In the genomic region with DNA sequence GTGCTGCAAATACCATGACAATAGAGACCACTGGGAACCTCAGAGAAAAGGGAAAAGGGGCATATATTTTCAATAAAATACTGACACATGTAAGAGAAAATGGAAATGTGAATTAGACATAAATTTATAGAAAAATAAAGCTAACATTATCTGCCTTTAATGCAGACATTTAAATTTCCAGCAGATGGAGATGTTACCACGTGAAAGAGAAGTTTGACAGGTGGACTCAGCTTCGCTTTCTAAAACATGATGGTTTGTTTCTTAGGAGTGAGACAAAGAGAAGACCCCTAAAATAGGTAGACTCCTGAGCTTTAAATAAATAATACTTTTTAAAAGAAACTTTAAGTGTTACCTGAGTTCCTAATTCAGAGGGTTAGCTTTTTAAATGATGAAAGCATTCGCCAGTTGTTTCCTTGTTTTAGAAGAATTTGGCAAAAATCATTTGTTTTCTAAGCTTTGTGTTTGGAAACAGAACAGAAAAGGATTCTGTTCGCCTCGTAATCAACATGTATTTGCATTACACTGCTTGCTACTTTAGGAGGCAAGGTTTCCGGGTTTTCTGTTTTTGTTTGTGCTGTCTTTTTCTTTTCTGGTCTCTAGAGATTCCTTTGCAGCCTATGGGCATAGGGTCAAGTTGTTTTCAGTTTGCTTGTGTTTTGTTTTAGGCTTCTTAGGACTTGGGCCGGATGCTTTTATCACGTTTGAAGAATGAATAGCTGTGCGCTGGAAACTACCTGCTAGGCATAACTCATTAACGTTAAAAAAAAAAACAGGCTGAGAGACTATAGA, we compare ENCODE assay signal across 1 cellular context.
TF ChIP-seq lines count a peak whose summit lies in the region.

No MANE protein-coding gene starts in this region.

TF ChIP-seq in H1, 55 proteins besides CTCF, POLR2A, EP300 and RAD21:
- TF ChIP-seq, protein P1, sequence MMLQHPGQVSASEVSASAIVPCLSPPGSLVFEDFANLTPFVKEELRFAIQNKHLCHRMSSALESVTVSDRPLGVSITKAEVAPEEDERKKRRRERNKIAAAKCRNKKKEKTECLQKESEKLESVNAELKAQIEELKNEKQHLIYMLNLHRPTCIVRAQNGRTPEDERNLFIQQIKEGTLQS (IDR thresholded peaks at IDR 0.05; ENCODE audit: insufficient read depth, low read depth, low read length): no peak
- TF ChIP-seq CREB1 (IDR thresholded peaks at IDR 0.05) (no peak), TCF12 (IDR thresholded peaks at IDR 0.05; ENCODE audit: low read depth, low read length) (no peak), POU5F1 (IDR thresholded peaks at IDR 0.05; ENCODE audit: low read depth, low read length) (peak; percentile 61; the same call in 1 of the 2 replicates), BRCA1 (IDR thresholded peaks at IDR 0.05; ENCODE audit: low read depth, low read length) (no peak), TEAD4 (IDR thresholded peaks at IDR 0.05; ENCODE audit: low read depth, low read length) (no peak), CBX5 (IDR thresholded peaks at IDR 0.05; ENCODE audit: low read depth, low read length) (no peak), TBP (IDR thresholded peaks at IDR 0.05; ENCODE audit: low read depth, low read length) (no peak), SIRT6 (IDR thresholded peaks at IDR 0.05; ENCODE audit: low read length) (no peak), SP4 (IDR thresholded peaks at IDR 0.05; ENCODE audit: low read length) (no peak), KDM4A (IDR thresholded peaks at IDR 0.05; ENCODE audit: low read depth, low read length, severe bottlenecking) (no peak), HDAC6 (IDR thresholded peaks at IDR 0.05; ENCODE audit: low read depth, low read length) (no peak), SP1 (IDR thresholded peaks at IDR 0.05; ENCODE audit: low read depth, low read length) (peak; percentile 67; the same call in 1 of the 2 replicates), BCL11A (IDR thresholded peaks at IDR 0.05; ENCODE audit: low read depth in 2 of 2, low read length in 2 of 2) (no peak), CEBPB (IDR thresholded peaks at IDR 0.05; ENCODE audit: low read depth, low read length) (no peak), POLR2AphosphoS5 (IDR thresholded peaks at IDR 0.05; ENCODE audit: low read depth, low read length) (no peak), TAF7 (optimal IDR thresholded peaks at IDR 0.05; ENCODE audit: borderline replicate concordance, low read depth, low read length) (no peak), CBX8 (IDR thresholded peaks at IDR 0.05; ENCODE audit: borderline replicate concordance, low read depth, low read length) (no peak), SUZ12 (IDR thresholded peaks at IDR 0.05; ENCODE audit: low read length) (no peak), HDAC2 (IDR thresholded peaks at IDR 0.05; ENCODE audit: borderline replicate concordance in 1 of 2, low read depth in 2 of 2, low read length in 2 of 2) (0 out of 4 replicates have a peak, but pooled peaks of 1 of the 2 experiments have one; percentile 5), FOSL1 (IDR thresholded peaks at IDR 0.05; ENCODE audit: insufficient read depth, low read depth, low read length) (no peak), SIN3A (conservative IDR thresholded peaks at IDR 0.05 in 1 of 2, IDR thresholded peaks at IDR 0.05 in 1 of 2; ENCODE audit: low read depth in 1 of 2, low read length in 2 of 2) (peak in 1 of 2 experiments; percentile 62; a peak in 1 of 4 replicates), JUND (IDR thresholded peaks at IDR 0.05; ENCODE audit: low read length) (no peak), KDM5A (IDR thresholded peaks at IDR 0.05; ENCODE audit: low read length) (no peak), SAP30 (IDR thresholded peaks at IDR 0.05; ENCODE audit: insufficient read depth, insufficient replicate concordance, low read length) (no peak), RFX5 (IDR thresholded peaks at IDR 0.05; ENCODE audit: borderline replicate concordance, low read depth, low read length) (no peak), RBBP5 (IDR thresholded peaks at IDR 0.05; ENCODE audit: borderline replicate concordance, low read depth, low read length) (no peak), EGR1 (IDR thresholded peaks at IDR 0.05; ENCODE audit: borderline replicate concordance, low read depth, low read length) (no peak), NANOG (IDR thresholded peaks at IDR 0.05; ENCODE audit: insufficient read depth, low read depth, low read length, poor library complexity, severe bottlenecking) (no peak), CHD1 (IDR thresholded peaks at IDR 0.05; ENCODE audit: low read depth, low read length) (no peak), SIX5 (IDR thresholded peaks at IDR 0.05; ENCODE audit: low read depth, low read length) (no peak), TAF1 (IDR thresholded peaks at IDR 0.05; ENCODE audit: low read depth, low read length) (no peak), CHD2 (IDR thresholded peaks at IDR 0.05; ENCODE audit: low read length) (no peak), MAFK (IDR thresholded peaks at IDR 0.05; ENCODE audit: low read depth, low read length) (no peak), KDM1A (IDR thresholded peaks at IDR 0.05; ENCODE audit: borderline replicate concordance, low read length) (no peak), NRF1 (IDR thresholded peaks at IDR 0.05; ENCODE audit: low read depth, low read length) (no peak), EZH2 (IDR thresholded peaks at IDR 0.05; ENCODE audit: low read depth, low read length, severe bottlenecking) (no peak), ZNF274 (IDR thresholded peaks at IDR 0.05; ENCODE audit: borderline replicate concordance, extremely low read depth, low read length) (no peak), RNF2 (IDR thresholded peaks at IDR 0.05; ENCODE audit: borderline replicate concordance, low read depth, low read length, missing control alignments, poor library complexity, severe bottlenecking) (no peak), CTBP2 (IDR thresholded peaks at IDR 0.05; ENCODE audit: borderline replicate concordance, insufficient read depth, insufficient read length, low read length) (no peak), JUN (IDR thresholded peaks at IDR 0.05; ENCODE audit: low read depth, low read length) (no peak), ASH2L (IDR thresholded peaks at IDR 0.05; ENCODE audit: low read length) (peak; percentile 33), SP2 (IDR thresholded peaks at IDR 0.05; ENCODE audit: low read length) (no peak), GABPA (IDR thresholded peaks at IDR 0.05; ENCODE audit: borderline replicate concordance, insufficient read depth, low read length) (no peak), YY1 (IDR thresholded peaks at IDR 0.05; ENCODE audit: low read depth, low read length) (no peak)
- TF ChIP-seq, protein P2, sequence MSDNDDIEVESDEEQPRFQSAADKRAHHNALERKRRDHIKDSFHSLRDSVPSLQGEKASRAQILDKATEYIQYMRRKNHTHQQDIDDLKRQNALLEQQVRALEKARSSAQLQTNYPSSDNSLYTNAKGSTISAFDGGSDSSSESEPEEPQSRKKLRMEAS (IDR thresholded peaks at IDR 0.05): no peak
- TF ChIP-seq, protein P3, sequence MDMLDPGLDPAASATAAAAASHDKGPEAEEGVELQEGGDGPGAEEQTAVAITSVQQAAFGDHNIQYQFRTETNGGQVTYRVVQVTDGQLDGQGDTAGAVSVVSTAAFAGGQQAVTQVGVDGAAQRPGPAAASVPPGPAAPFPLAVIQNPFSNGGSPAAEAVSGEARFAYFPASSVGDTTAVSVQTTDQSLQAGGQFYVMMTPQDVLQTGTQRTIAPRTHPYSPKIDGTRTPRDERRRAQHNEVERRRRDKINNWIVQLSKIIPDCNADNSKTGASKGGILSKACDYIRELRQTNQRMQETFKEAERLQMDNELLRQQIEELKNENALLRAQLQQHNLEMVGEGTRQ (IDR thresholded peaks at IDR 0.05; ENCODE audit: low read length): no peak
- TF ChIP-seq, protein P4, sequence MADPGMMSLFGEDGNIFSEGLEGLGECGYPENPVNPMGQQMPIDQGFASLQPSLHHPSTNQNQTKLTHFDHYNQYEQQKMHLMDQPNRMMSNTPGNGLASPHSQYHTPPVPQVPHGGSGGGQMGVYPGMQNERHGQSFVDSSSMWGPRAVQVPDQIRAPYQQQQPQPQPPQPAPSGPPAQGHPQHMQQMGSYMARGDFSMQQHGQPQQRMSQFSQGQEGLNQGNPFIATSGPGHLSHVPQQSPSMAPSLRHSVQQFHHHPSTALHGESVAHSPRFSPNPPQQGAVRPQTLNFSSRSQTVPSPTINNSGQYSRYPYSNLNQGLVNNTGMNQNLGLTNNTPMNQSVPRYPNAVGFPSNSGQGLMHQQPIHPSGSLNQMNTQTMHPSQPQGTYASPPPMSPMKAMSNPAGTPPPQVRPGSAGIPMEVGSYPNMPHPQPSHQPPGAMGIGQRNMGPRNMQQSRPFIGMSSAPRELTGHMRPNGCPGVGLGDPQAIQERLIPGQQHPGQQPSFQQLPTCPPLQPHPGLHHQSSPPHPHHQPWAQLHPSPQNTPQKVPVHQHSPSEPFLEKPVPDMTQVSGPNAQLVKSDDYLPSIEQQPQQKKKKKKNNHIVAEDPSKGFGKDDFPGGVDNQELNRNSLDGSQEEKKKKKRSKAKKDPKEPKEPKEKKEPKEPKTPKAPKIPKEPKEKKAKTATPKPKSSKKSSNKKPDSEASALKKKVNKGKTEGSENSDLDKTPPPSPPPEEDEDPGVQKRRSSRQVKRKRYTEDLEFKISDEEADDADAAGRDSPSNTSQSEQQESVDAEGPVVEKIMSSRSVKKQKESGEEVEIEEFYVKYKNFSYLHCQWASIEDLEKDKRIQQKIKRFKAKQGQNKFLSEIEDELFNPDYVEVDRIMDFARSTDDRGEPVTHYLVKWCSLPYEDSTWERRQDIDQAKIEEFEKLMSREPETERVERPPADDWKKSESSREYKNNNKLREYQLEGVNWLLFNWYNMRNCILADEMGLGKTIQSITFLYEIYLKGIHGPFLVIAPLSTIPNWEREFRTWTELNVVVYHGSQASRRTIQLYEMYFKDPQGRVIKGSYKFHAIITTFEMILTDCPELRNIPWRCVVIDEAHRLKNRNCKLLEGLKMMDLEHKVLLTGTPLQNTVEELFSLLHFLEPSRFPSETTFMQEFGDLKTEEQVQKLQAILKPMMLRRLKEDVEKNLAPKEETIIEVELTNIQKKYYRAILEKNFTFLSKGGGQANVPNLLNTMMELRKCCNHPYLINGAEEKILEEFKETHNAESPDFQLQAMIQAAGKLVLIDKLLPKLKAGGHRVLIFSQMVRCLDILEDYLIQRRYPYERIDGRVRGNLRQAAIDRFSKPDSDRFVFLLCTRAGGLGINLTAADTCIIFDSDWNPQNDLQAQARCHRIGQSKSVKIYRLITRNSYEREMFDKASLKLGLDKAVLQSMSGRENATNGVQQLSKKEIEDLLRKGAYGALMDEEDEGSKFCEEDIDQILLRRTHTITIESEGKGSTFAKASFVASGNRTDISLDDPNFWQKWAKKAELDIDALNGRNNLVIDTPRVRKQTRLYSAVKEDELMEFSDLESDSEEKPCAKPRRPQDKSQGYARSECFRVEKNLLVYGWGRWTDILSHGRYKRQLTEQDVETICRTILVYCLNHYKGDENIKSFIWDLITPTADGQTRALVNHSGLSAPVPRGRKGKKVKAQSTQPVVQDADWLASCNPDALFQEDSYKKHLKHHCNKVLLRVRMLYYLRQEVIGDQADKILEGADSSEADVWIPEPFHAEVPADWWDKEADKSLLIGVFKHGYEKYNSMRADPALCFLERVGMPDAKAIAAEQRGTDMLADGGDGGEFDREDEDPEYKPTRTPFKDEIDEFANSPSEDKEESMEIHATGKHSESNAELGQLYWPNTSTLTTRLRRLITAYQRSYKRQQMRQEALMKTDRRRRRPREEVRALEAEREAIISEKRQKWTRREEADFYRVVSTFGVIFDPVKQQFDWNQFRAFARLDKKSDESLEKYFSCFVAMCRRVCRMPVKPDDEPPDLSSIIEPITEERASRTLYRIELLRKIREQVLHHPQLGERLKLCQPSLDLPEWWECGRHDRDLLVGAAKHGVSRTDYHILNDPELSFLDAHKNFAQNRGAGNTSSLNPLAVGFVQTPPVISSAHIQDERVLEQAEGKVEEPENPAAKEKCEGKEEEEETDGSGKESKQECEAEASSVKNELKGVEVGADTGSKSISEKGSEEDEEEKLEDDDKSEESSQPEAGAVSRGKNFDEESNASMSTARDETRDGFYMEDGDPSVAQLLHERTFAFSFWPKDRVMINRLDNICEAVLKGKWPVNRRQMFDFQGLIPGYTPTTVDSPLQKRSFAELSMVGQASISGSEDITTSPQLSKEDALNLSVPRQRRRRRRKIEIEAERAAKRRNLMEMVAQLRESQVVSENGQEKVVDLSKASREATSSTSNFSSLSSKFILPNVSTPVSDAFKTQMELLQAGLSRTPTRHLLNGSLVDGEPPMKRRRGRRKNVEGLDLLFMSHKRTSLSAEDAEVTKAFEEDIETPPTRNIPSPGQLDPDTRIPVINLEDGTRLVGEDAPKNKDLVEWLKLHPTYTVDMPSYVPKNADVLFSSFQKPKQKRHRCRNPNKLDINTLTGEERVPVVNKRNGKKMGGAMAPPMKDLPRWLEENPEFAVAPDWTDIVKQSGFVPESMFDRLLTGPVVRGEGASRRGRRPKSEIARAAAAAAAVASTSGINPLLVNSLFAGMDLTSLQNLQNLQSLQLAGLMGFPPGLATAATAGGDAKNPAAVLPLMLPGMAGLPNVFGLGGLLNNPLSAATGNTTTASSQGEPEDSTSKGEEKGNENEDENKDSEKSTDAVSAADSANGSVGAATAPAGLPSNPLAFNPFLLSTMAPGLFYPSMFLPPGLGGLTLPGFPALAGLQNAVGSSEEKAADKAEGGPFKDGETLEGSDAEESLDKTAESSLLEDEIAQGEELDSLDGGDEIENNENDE (IDR thresholded peaks at IDR 0.05; ENCODE audit: insufficient replicate concordance, low read length): peak; percentile 98
- TF ChIP-seq, protein P5, sequence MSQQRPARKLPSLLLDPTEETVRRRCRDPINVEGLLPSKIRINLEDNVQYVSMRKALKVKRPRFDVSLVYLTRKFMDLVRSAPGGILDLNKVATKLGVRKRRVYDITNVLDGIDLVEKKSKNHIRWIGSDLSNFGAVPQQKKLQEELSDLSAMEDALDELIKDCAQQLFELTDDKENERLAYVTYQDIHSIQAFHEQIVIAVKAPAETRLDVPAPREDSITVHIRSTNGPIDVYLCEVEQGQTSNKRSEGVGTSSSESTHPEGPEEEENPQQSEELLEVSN (IDR thresholded peaks at IDR 0.05): no peak
